In the genomic region with DNA sequence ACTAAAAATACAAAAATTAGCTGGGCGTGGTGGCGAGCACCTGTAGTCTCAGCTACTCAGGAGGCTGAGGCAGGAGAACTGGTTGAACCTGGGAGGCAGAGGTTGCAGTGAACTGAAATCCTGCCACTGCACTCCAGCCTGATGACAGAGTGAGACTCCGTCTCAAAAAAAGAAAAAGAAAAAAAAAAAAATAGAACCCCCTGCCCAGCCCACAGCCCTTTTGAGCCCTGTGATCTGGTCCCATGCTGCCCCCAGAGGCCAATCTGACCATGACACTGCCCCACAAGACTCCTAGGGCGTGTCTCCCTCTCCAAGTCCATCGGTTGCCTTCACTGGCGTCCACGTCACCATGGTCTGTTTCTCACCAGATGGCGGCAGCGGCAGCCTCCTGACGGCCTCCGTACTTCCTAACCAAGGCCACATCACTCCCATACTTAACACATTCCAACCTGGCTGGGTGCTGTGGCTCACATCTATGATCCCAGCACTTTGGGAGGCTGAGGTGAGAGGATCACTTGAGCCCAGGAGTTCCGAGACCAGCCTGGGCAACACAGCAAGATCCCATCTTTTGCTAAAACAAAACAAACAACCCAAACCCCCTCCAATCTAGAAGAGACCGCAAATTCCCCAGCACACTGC, we compare ENCODE assay signal across 8 cellular contexts. TPM values are rescaled to one million over a fixed set of nuclear protein-coding genes. Genes with fewer than 3 reads are reported as not detected.
DNase-seq lines count a peak whose midpoint lies in the region; ATAC-seq and TF ChIP-seq lines count a peak whose summit lies in the region.

No MANE protein-coding gene starts in this region.

- CTCF ChIA-PET in MCF 10A (lab: Yijun Ruan, JAX), result interaction anchor here (0.6 to 2.8 kb wide), 13 partner anchors 10 to 164 kb away, joined by 3 to 14 read pairs (median 4); no protein-coding TSS in a partner anchor

- H3K4me1 ChIP-seq in breast epithelium (no peaks in the 10 kb centered on the region), liver (ENCODE audit: control insufficient read depth in 4 of 4, insufficient read depth in 4 of 4, low read length in 3 of 4) (no peaks in the 10 kb centered on the region)

- no peaks in the 10 kb centered on the region for H3K9me3 ChIP-seq in breast epithelium
- H3K9me3 ChIP-seq in liver (ENCODE audit: control insufficient read depth in 4 of 4, low read length in 3 of 4), result no peaks in the 10 kb centered on the region

- no peak overlapping the region for H3K27ac ChIP-seq in breast epithelium
- no peak overlapping the region for H3K27ac ChIP-seq in liver (ENCODE audit: low read depth in 1 of 2, low read length in 2 of 2)

- no peak for ATAC-seq in HG02678 (IDR thresholded peaks at IDR 0.05; ENCODE audit: unreplicated experiment)
- no peak for ATAC-seq in HG03097 (IDR thresholded peaks at IDR 0.05; ENCODE audit: low FRiP score, unreplicated experiment)

- H3K27me3 Mint-ChIP-seq in MCF 10A (ENCODE audit: insufficient read depth, unreplicated experiment), result no peaks in the 10 kb centered on the region

- H3K36me3 Mint-ChIP-seq in MCF 10A (ENCODE audit: insufficient read depth, unreplicated experiment), result peaks cover 54% of the 10 kb centered on the region

- intact Hi-C loops in MCF 10A (cut with micrococcal nuclease), result no loop called here
- intact Hi-C loops in breast epithelium (cut with DNase I; ENCODE audit: low total_unique reads), result no loop called here

- TF ChIP-seq CTCF in MCF 10A (IDR thresholded peaks at IDR 0.05; ENCODE audit: unreplicated experiment) (peak; percentile 55), breast epithelium (IDR thresholded peaks at IDR 0.05) (peak in 1 of 3 donors; percentile 29), liver (IDR thresholded peaks at IDR 0.05; ENCODE audit: low read depth, low read length, missing input control) (peak; percentile 51)

- H3K27ac Mint-ChIP-seq in MCF 10A (ENCODE audit: low read depth, unreplicated experiment), result peak overlapping the region; percentile 7

- in situ Hi-C loops in T47D (cut with HindIII; ENCODE audit: low pct_unique_long_range_greater_than_20kb, low sequenced_read_pairs), result no loop called here

- H3K9ac ChIP-seq in liver (ENCODE audit: low read depth in 1 of 2, low read length in 2 of 2), result no peak overlapping the region

- H3K4me1 Mint-ChIP-seq in MCF 10A (ENCODE audit: insufficient read depth, unreplicated experiment), result peaks cover 13% of the 10 kb centered on the region

- 84% methylated on average over 13 of the region's 13 CpGs for WGBS in liver

- no peak for TF ChIP-seq POLR2A in breast epithelium (IDR thresholded peaks at IDR 0.05)

- POLR2A ChIA-PET in MCF 10A (lab: Yijun Ruan, JAX), result interaction anchor here (0.7 to 0.9 kb wide), 2 partner anchors 37 to 163 kb away, joined by 3 read pairs; a partner anchor contains a TSS

- H3K36me3 ChIP-seq in breast epithelium, result peaks cover under 1% of the 10 kb centered on the region
- peaks cover 3 to 34% (median 8%) of the 10 kb centered on the region in 4 donors for H3K36me3 ChIP-seq in liver (ENCODE audit: control insufficient read depth in 4 of 4, insufficient read depth in 3 of 4, low read depth in 1 of 4, low read length in 3 of 4)

- no TSS peak for BruUV-seq in MCF 10A (replicated peaks; lab: Mats Ljungman, UMichigan)

- no peaks in the 10 kb centered on the region for H3K9me3 Mint-ChIP-seq in MCF 10A (ENCODE audit: unreplicated experiment)

- no peaks in the 10 kb centered on the region for H3K27me3 ChIP-seq in breast epithelium
- H3K27me3 ChIP-seq in liver (ENCODE audit: control insufficient read depth in 4 of 4, insufficient read depth in 4 of 4, low read length in 3 of 4), result no peaks in the 10 kb centered on the region

- peak; percentile 44 for DNase-seq in MCF 10A (ENCODE audit: unreplicated experiment)
- DNase-seq in breast epithelium (ENCODE audit: low spot score in 2 of 2), result no peak
- peak; percentile 57 for DNase-seq in NCI-H524 treated with DMSO at 0.1 percent for 48 hours (lab: John Stamatoyannopoulos, UW)
- peak; percentile 53 to 76 for DNase-seq in T47D (ENCODE audit: low read depth in 1 of 2, low spot score in 1 of 2)
- DNase-seq in KG1 (lab: John Stamatoyannopoulos, UW), result no peak

- H3K4me3 ChIP-seq in breast epithelium (no peak overlapping the region), liver (ENCODE audit: low read depth in 1 of 3, low read length in 3 of 3) (no peak overlapping the region)

- H3K4me3 Mint-ChIP-seq in MCF 10A (ENCODE audit: unreplicated experiment), result no peak overlapping the region

- TF ChIP-seq RAD21 in liver (IDR thresholded peaks at IDR 0.05), result peak in 1 of 2 donors; percentile 70

TF ChIP-seq in liver, 16 proteins besides CTCF, POLR2A, EP300 and RAD21:
- TF ChIP-seq, protein P1, sequence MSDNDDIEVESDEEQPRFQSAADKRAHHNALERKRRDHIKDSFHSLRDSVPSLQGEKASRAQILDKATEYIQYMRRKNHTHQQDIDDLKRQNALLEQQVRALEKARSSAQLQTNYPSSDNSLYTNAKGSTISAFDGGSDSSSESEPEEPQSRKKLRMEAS (IDR thresholded peaks at IDR 0.05), result no peak
- no peak for TF ChIP-seq YY1 (IDR thresholded peaks at IDR 0.05)
- TF ChIP-seq GABPA (IDR thresholded peaks at IDR 0.05 in 1 of 2, conservative IDR thresholded peaks at IDR 0.05 in 1 of 2), result no peak
- TF ChIP-seq HNF4A (conservative IDR thresholded peaks at IDR 0.05), result no peak
- TF ChIP-seq, protein P2, sequence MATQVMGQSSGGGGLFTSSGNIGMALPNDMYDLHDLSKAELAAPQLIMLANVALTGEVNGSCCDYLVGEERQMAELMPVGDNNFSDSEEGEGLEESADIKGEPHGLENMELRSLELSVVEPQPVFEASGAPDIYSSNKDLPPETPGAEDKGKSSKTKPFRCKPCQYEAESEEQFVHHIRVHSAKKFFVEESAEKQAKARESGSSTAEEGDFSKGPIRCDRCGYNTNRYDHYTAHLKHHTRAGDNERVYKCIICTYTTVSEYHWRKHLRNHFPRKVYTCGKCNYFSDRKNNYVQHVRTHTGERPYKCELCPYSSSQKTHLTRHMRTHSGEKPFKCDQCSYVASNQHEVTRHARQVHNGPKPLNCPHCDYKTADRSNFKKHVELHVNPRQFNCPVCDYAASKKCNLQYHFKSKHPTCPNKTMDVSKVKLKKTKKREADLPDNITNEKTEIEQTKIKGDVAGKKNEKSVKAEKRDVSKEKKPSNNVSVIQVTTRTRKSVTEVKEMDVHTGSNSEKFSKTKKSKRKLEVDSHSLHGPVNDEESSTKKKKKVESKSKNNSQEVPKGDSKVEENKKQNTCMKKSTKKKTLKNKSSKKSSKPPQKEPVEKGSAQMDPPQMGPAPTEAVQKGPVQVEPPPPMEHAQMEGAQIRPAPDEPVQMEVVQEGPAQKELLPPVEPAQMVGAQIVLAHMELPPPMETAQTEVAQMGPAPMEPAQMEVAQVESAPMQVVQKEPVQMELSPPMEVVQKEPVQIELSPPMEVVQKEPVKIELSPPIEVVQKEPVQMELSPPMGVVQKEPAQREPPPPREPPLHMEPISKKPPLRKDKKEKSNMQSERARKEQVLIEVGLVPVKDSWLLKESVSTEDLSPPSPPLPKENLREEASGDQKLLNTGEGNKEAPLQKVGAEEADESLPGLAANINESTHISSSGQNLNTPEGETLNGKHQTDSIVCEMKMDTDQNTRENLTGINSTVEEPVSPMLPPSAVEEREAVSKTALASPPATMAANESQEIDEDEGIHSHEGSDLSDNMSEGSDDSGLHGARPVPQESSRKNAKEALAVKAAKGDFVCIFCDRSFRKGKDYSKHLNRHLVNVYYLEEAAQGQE (IDR thresholded peaks at IDR 0.05), result no peak
- no peak for TF ChIP-seq HNF4G (IDR thresholded peaks at IDR 0.05)
- TF ChIP-seq, protein P3, sequence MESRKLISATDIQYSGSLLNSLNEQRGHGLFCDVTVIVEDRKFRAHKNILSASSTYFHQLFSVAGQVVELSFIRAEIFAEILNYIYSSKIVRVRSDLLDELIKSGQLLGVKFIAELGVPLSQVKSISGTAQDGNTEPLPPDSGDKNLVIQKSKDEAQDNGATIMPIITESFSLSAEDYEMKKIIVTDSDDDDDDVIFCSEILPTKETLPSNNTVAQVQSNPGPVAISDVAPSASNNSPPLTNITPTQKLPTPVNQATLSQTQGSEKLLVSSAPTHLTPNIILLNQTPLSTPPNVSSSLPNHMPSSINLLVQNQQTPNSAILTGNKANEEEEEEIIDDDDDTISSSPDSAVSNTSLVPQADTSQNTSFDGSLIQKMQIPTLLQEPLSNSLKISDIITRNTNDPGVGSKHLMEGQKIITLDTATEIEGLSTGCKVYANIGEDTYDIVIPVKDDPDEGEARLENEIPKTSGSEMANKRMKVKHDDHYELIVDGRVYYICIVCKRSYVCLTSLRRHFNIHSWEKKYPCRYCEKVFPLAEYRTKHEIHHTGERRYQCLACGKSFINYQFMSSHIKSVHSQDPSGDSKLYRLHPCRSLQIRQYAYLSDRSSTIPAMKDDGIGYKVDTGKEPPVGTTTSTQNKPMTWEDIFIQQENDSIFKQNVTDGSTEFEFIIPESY (IDR thresholded peaks at IDR 0.05), result no peak
- TF ChIP-seq TAF1 (conservative IDR thresholded peaks at IDR 0.05), result no peak

RNA-seq across cellular contexts. Expression of a gene that starts 18.0 kb away (rescaled TPM):
- 21.9 and 24.2 TPM in 2 replicates for total RNA-seq in MCF 10A (2022)
- 1 to 10 TPM; 5.9 to 9.5 (median 8.5) TPM for total RNA-seq in breast epithelium
- 1 to 10 TPM in 1 of 2 donors, under 1 TPM in 1; 0.79 to 1.9 TPM for total RNA-seq in liver
- polyA plus RNA-seq in liver, result 1 to 10 TPM in 1 of 2 donors, under 1 TPM in 1; 0.49 to 1.4 TPM

RNA-seq across cellular contexts. Expression of a gene that starts 18.1 kb away (rescaled TPM):
- 71.5 and 81.9 TPM in 2 replicates for total RNA-seq in MCF 10A (2022)
- 10 to 100 TPM; 39.5 to 49.8 (median 41.0) TPM for total RNA-seq in breast epithelium
- 10 to 100 TPM; 19.1 to 33.4 TPM for total RNA-seq in liver
- 10 to 100 TPM; 42.2 to 52.6 TPM for polyA plus RNA-seq in liver

RNA-seq across cellular contexts. Expression of a gene that starts 18.2 kb away (rescaled TPM):
- total RNA-seq in MCF 10A (2022), result 11.0 and 11.4 TPM in 2 replicates
- total RNA-seq in breast epithelium, result 1 to 10 TPM; 2.9 to 6.9 (median 4.6) TPM
- total RNA-seq in liver, result 1 to 10 TPM; 2.1 to 2.3 TPM
- 1 to 10 TPM; 7.4 to 8.7 TPM for polyA plus RNA-seq in liver

RNA-seq across cellular contexts. Expression of a gene that starts 33.8 kb away (rescaled TPM):
- total RNA-seq in MCF 10A (2022) (0.44 and 1.3 TPM in 2 replicates), breast epithelium (1 to 10 TPM; 3.5 to 5.9 (median 3.8) TPM), liver (1 to 10 TPM in 1 of 2 donors, under 1 TPM in 1; 0.98 to 3.3 TPM)
- polyA plus RNA-seq in liver, result 1 to 10 TPM in 1 of 2 donors, under 1 TPM in 1; 0.38 to 1.6 TPM

RNA-seq across cellular contexts. Expression of a gene that starts 37.1 kb away (rescaled TPM):
- 15.3 and 18.9 TPM in 2 replicates for total RNA-seq in MCF 10A (2022)
- total RNA-seq in breast epithelium, result 10 to 100 TPM; 10.9 to 57.8 (median 36.4) TPM
- total RNA-seq in liver, result 1 to 10 TPM; 5.1 to 5.9 TPM
- polyA plus RNA-seq in liver, result 1 to 10 TPM; 7.4 to 7.6 TPM

Comparison
In these comparisons a context has a peak if more than half of its experiments do, and no peak if none do; other contexts are left out.
1. DNase-seq: peak in MCF 10A (single experiment), NCI-H524 treated with DMSO at 0.1 percent for 48 hours (single experiment) and T47D (2 of 2); none in breast epithelium (0 of 2) and KG1 (single experiment).